Comparison of ENCODE assay signal across 21 cellular contexts in the genomic region with DNA sequence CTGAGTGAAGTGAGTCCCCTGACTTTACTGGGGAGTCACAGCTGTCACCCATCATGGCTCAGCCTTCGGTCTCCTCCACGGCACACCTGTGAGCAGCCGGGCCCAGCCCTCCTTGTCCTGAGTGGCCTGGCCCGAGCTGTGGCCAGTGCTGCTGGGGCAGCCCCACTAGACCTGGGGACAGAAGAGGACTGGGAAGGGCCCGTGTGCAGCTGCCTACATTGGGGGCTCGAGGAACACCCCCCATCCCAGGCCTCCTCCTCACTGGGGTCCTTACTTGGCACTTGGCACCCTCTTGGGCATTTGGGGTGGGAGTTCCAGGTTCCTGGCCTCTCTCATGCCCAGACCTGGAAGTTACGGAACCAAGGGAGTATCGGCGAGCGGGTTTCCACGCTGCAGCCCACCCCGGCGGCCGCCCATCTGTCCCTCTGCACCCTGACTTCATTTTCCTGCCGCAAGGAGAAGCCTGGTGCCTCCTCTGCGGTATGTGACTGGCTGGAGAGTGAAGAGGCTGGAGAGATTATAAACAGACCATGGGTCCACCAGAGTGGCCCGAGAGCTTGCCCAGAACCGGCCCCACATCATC.
"Had no signal": no experiment of that assay in that cellular context is flagged by ENCODE, and none has a peak within 500 bp of the region (broad histone marks: within the 10 kb centered on the region; RNA-seq: fewer than 3 reads in every experiment).

No MANE protein-coding gene starts in this region.

- DNase-seq: activated CD8-positive, alpha-beta memory T cell treated with anti-CD3 and anti-CD28 coated beads for 24 hours; activated naive CD4-positive, alpha-beta T cell treated with anti-CD3 and anti-CD28 coated beads for 36 hours; activated naive CD8-positive, alpha-beta T cell treated with anti-CD3 and anti-CD28 coated beads, Interleukin-2, amount 10 ng/mL, durations not matched to agents 7 days and 5 days; activated T-cell treated with anti-CD3 and anti-CD28 coated beads, Interleukin-2, amount 50 U/mL, for 48 hours; amygdala; dermis blood vessel endothelial cell; effector CD8-positive, alpha-beta T cell; esophagus squamous epithelium; natural killer cell; stimulated activated CD4-positive, alpha-beta T cell treated with anti-CD3 and anti-CD28 coated beads, Interleukin-2, amount 100 ng/mL, for 24 hours; T-helper 9 cell; testis; trophoblast cell had no signal

- H3K4me1 Mint-ChIP-seq: activated naive CD8-positive, alpha-beta T cell treated with anti-CD3 and anti-CD28 coated beads, Interleukin-2, amount 10 ng/mL, durations not matched to agents 7 days and 5 days; natural killer cell; stimulated activated effector memory CD8-positive, alpha-beta T cell treated with anti-CD3 and anti-CD28 coated beads, Interleukin-12 subunit alpha, Interleukin-12 subunit beta, amount 100 ng/mL, for 72 hours; WTC11 had no signal

- H3K27ac ChIP-seq: esophagus squamous epithelium, gastroesophageal sphincter, pancreas, SJSA1, testis had no signal

- H3K9me3 Mint-ChIP-seq: activated naive CD4-positive, alpha-beta T cell treated with anti-CD3 and anti-CD28 coated beads for 36 hours; activated naive CD8-positive, alpha-beta T cell treated with anti-CD3 and anti-CD28 coated beads, Interleukin-2, amount 10 ng/mL, durations not matched to agents 7 days and 5 days; mesothelial cell of epicardium; natural killer cell; stimulated activated effector memory CD8-positive, alpha-beta T cell treated with anti-CD3 and anti-CD28 coated beads, Interleukin-12 subunit alpha, Interleukin-12 subunit beta, amount 100 ng/mL, for 72 hours had no signal

- H3K36me3 ChIP-seq: esophagus squamous epithelium, gastroesophageal sphincter, pancreas, SJSA1 had no signal

- H3K4me1 ChIP-seq: esophagus squamous epithelium, pancreas, SJSA1, testis had no signal

- H3K36me3 Mint-ChIP-seq: activated naive CD8-positive, alpha-beta T cell treated with anti-CD3 and anti-CD28 coated beads, Interleukin-2, amount 10 ng/mL, durations not matched to agents 7 days and 5 days; mesothelial cell of epicardium; natural killer cell; stimulated activated effector memory CD8-positive, alpha-beta T cell treated with anti-CD3 and anti-CD28 coated beads, Interleukin-12 subunit alpha, Interleukin-12 subunit beta, amount 100 ng/mL, for 72 hours; WTC11 had no signal

- H3K4me3 ChIP-seq: esophagus squamous epithelium, gastroesophageal sphincter, lung, pancreas, SJSA1, testis had no signal

- H3K27me3 ChIP-seq: pancreas, testis had no signal

- H3K4me3 Mint-ChIP-seq: activated naive CD4-positive, alpha-beta T cell treated with anti-CD3 and anti-CD28 coated beads for 36 hours; activated naive CD8-positive, alpha-beta T cell treated with anti-CD3 and anti-CD28 coated beads, Interleukin-2, amount 10 ng/mL, durations not matched to agents 7 days and 5 days; mesothelial cell of epicardium; natural killer cell; stimulated activated effector memory CD8-positive, alpha-beta T cell treated with anti-CD3 and anti-CD28 coated beads, Interleukin-12 subunit alpha, Interleukin-12 subunit beta, amount 100 ng/mL, for 72 hours; WTC11 had no signal

- H3K9me3 ChIP-seq: esophagus squamous epithelium, gastroesophageal sphincter, pancreas, SJSA1, testis had no signal

- ATAC-seq: gastroesophageal sphincter; left colon; natural killer cell; pancreas; stimulated activated effector memory CD8-positive, alpha-beta T cell treated with anti-CD3 and anti-CD28 coated beads, Interleukin-12 subunit alpha, Interleukin-12 subunit beta, amount 100 ng/mL, for 72 hours; WTC11 had no signal

- H3K27ac Mint-ChIP-seq: activated naive CD4-positive, alpha-beta T cell treated with anti-CD3 and anti-CD28 coated beads for 36 hours; activated naive CD8-positive, alpha-beta T cell treated with anti-CD3 and anti-CD28 coated beads, Interleukin-2, amount 10 ng/mL, durations not matched to agents 7 days and 5 days; mesothelial cell of epicardium; natural killer cell; stimulated activated effector memory CD8-positive, alpha-beta T cell treated with anti-CD3 and anti-CD28 coated beads, Interleukin-12 subunit alpha, Interleukin-12 subunit beta, amount 100 ng/mL, for 72 hours; WTC11 had no signal
